Comparison of ENCODE assay signal across 25 cellular contexts in genomic region chr14:104458845-104459244, GRCh38.
"Had no signal": no experiment of that assay in that cellular context is flagged by ENCODE, and none has a peak within 500 bp of the region (broad histone marks: within the 10 kb centered on the region; RNA-seq: fewer than 3 reads in every experiment).

No MANE protein-coding gene starts in this region.

- H3K9me3 Mint-ChIP-seq: dendritic cell treated with granulocyte-macrophage colony-stimulating factor and Interleukin-4, amounts not matched to agents 40 ng/mL and 50 ng/mL, for 4 days; natural killer cell; stimulated activated memory B cell treated with anti-CD40 and anti-IgM and Interleukin-4, amounts not matched to agents 10 μg/mL and 1 μg/mL and 100 μg/mL, for 72 hours had no signal

- H3K4me2 ChIP-seq: smooth muscle cell had no signal

- H3K27ac ChIP-seq: gastrocnemius medialis, neutrophil, parathyroid adenoma, testis, tibial artery, upper lobe of left lung had no signal

- H3K27me3 ChIP-seq: testis had no signal

- H2AFZ ChIP-seq: parathyroid adenoma had no signal

- H3K36me3 ChIP-seq: gastrocnemius medialis, neutrophil, tibial artery, upper lobe of left lung had no signal

- H3K79me2 ChIP-seq: parathyroid adenoma had no signal

- H3K9ac ChIP-seq: parathyroid adenoma had no signal

- DNase-seq: central memory CD4-positive, alpha-beta T cell; effector memory CD4-positive, alpha-beta T cell; erythroblast; gastrocnemius medialis; kidney; natural killer cell; stimulated activated CD4-positive, alpha-beta T cell treated with anti-CD3 and anti-CD28 coated beads, Interleukin-12 subunit alpha, Interleukin-12 subunit beta, amount 100 ng/mL, for 4 hours; stimulated activated CD4-positive, alpha-beta T cell treated with anti-CD3 and anti-CD28 coated beads, Interleukin-1b, Interleukin-23, amount 100 ng/mL, for 48 hours; stimulated activated CD4-positive, alpha-beta T cell treated with anti-CD3 and anti-CD28 coated beads, Interleukin-4, amount 100 ng/mL, for 4 hours; stimulated activated naive CD8-positive, alpha-beta T cell treated with anti-CD3 and anti-CD28 coated beads, Interleukin-15, Interleukin-2, amounts not matched to agents 100 U/mL and 50 U/mL, for 24 hours; substantia nigra; testis had no signal

- H3K4me3 Mint-ChIP-seq: dendritic cell treated with granulocyte-macrophage colony-stimulating factor and Interleukin-4, amounts not matched to agents 40 ng/mL and 50 ng/mL, for 4 days; natural killer cell; stimulated activated memory B cell treated with anti-CD40 and anti-IgM and Interleukin-4, amounts not matched to agents 10 μg/mL and 1 μg/mL and 100 μg/mL, for 72 hours had no signal

- FAIRE-seq: colon, endometrium, kidney, urothelium cell line had no signal

- H3K9me3 ChIP-seq: gastrocnemius medialis, neutrophil, testis, tibial artery, upper lobe of left lung had no signal

- ATAC-seq: gastrocnemius medialis; left lobe of liver; natural killer cell; sciatic nerve; stimulated activated memory B cell treated with anti-CD40 and anti-IgM and Interleukin-4, amounts not matched to agents 10 μg/mL and 1 μg/mL and 100 μg/mL, for 72 hours; stimulated activated naive CD8-positive, alpha-beta T cell treated with anti-CD3 and anti-CD28 coated beads, Interleukin-15, Interleukin-2, amounts not matched to agents 100 U/mL and 50 U/mL, for 24 hours had no signal

- H3K4me3 ChIP-seq: gastrocnemius medialis, smooth muscle cell, testis, tibial artery, upper lobe of left lung had no signal

- H3K36me3 Mint-ChIP-seq: natural killer cell; stimulated activated memory B cell treated with anti-CD40 and anti-IgM and Interleukin-4, amounts not matched to agents 10 μg/mL and 1 μg/mL and 100 μg/mL, for 72 hours had no signal

- H3K4me1 ChIP-seq: gastrocnemius medialis, parathyroid adenoma had no signal

- H3K27ac Mint-ChIP-seq: dendritic cell treated with granulocyte-macrophage colony-stimulating factor and Interleukin-4, amounts not matched to agents 40 ng/mL and 50 ng/mL, for 4 days; natural killer cell; progenitor cell of endocrine pancreas; stimulated activated memory B cell treated with anti-CD40 and anti-IgM and Interleukin-4, amounts not matched to agents 10 μg/mL and 1 μg/mL and 100 μg/mL, for 72 hours had no signal
